ENCODE assay signal across 8 cellular contexts in the genomic region with DNA sequence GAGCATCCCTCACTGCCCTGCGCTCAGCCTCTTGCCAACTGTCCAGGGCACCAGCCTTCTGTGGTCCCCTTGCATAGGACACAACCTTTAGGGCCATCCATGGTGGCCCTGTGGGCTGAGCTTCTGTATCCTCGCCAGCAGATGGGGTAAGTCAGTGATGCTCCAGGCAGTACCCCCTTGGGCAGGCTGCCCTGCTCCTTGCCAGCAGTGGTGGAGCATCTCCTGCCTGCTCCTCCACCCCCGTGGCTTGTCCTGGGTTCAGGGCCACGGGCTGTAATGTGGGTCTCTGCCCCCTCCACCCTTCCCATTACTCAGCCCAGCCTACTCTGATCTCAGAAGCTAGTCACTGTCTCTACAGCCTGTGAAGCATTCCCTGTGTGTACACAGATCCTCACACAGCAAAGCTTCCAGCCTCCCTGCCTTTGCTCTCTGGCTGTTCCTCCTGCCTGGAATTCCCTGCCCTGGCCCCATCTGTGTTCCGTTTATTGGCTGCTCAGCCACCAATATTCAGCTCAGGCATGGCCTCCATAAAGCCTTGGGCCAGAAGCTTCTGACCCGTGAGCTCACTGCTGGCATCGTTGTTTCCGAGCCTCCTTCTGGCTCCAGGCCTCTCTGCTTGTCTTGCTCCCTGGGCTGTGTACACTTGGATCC.
A peak's percentile ranks its signal among the peaks of the same experiment; 100 is the strongest.
DNase-seq lines count a peak whose midpoint lies in the region; ATAC-seq and TF ChIP-seq lines count a peak whose summit lies in the region.

No MANE protein-coding gene starts in this region.

- intact Hi-C loops in right lobe of liver (cut with DNase I), result no loop called here
- intact Hi-C loops in ascending aorta (cut with DNase I), result no loop called here
- intact Hi-C loops in colonic mucosa (cut with DNase I), result no loop called here

- H3K9ac ChIP-seq in colonic mucosa (ENCODE audit: low read depth in 2 of 2, low read length in 2 of 2), result no peak overlapping the region

- H3K36me3 ChIP-seq in right lobe of liver (no peaks in the 10 kb centered on the region), ascending aorta (no peaks in the 10 kb centered on the region), colonic mucosa (no peaks in the 10 kb centered on the region)

- TF ChIP-seq CTCF in astrocyte of the cerebellum (IDR thresholded peaks at IDR 0.05; ENCODE audit: low read depth, low read length, missing control alignments) (peak; percentile 36), right lobe of liver (IDR thresholded peaks at IDR 0.05) (peak in 3 of 4 donors; percentile 22 to 26 (median 26)), ascending aorta (IDR thresholded peaks at IDR 0.05) (no peak), colonic mucosa (IDR thresholded peaks at IDR 0.05) (no peak)

- TF ChIP-seq POLR2A in right lobe of liver (IDR thresholded peaks at IDR 0.05), result no peak

- in situ Hi-C loops in ACHN (cut with HindIII; ENCODE audit: low pct_ligation_motif_present, low pct_unique_long_range_greater_than_20kb, low sequenced_read_pairs) (loop anchor here (25.0 kb wide), 1 partner anchor 499 kb away; no protein-coding TSS in a partner anchor), astrocyte of the cerebellum (cut with HindIII; ENCODE audit: low sequenced_read_pairs) (no loop called here)

- H3K4me3 ChIP-seq in astrocyte of the cerebellum (ENCODE audit: low read depth, low read length) (no peak overlapping the region), right lobe of liver (no peak overlapping the region), ascending aorta (no peak overlapping the region), colonic mucosa (no peak overlapping the region)

- ATAC-seq in right lobe of liver (peak; percentile 8 to 44 (median 30)), GM21367 (IDR thresholded peaks at IDR 0.05; ENCODE audit: unreplicated experiment) (no peak)

- no peak overlapping the region for H3K27ac ChIP-seq in right lobe of liver
- H3K27ac ChIP-seq in ascending aorta, result no peak overlapping the region
- no peak overlapping the region for H3K27ac ChIP-seq in colonic mucosa

- H3K9me3 ChIP-seq in right lobe of liver (no peaks in the 10 kb centered on the region), ascending aorta (no peaks in the 10 kb centered on the region), colonic mucosa (no peaks in the 10 kb centered on the region)

- peaks cover 0 to 7% (median 0%) of the 10 kb centered on the region in 4 donors for H3K4me1 ChIP-seq in right lobe of liver
- peaks cover 0 to 4% of the 10 kb centered on the region in 2 donors for H3K4me1 ChIP-seq in ascending aorta
- no peaks in the 10 kb centered on the region for H3K4me1 ChIP-seq in colonic mucosa

- H3K27me3 ChIP-seq in right lobe of liver (no peaks in the 10 kb centered on the region), ascending aorta (no peaks in the 10 kb centered on the region), colonic mucosa (no peaks in the 10 kb centered on the region)

- no CpG with 5 or more reads among the region's 8 CpGs for whole genome bisulfite sequencing in right lobe of liver (ENCODE audit: insufficient coverage, low coverage, low lambda C conversion rate, missing lambda C conversion rate)

- DNase-seq in ACHN (peak; percentile 63), Daoy (ENCODE audit: low read depth) (peak; percentile 62), NCI-H146 treated with DMSO at 0.1 percent for 48 hours (lab: John Stamatoyannopoulos, UW; ENCODE audit: unreplicated experiment) (peak; percentile 48), astrocyte of the cerebellum (ENCODE audit: low read depth) (no peak), right lobe of liver (peak in 1 of 3 donors; percentile 40), ascending aorta (ENCODE audit: low spot score in 2 of 2) (no peak), colonic mucosa (no peak)

Comparison
In these comparisons a context has a peak if more than half of its experiments do, and no peak if none do; other contexts are left out.
1. DNase-seq: peak in ACHN (single experiment), Daoy (single experiment) and NCI-H146 treated with DMSO at 0.1 percent for 48 hours (single experiment); none in astrocyte of the cerebellum (single experiment), ascending aorta (0 of 2) and colonic mucosa (single experiment).
2. CTCF ChIP-seq: peak in astrocyte of the cerebellum (single experiment) and right lobe of liver (3 of 4); none in ascending aorta (0 of 3) and colonic mucosa (single experiment).